18 cellular contexts compared by ENCODE assay signal in genomic region chr10:70830185-70830584, GRCh38. TPM values are rescaled to one million over a fixed set of nuclear protein-coding genes. Genes with fewer than 3 reads are reported as not detected.
DNase-seq lines count a peak whose midpoint lies in the region; ATAC-seq and TF ChIP-seq lines count a peak whose summit lies in the region.
"Had no signal": no experiment of that assay in that cellular context is flagged by ENCODE, and none has a peak within 500 bp of the region (broad histone marks: within the 10 kb centered on the region; RNA-seq: fewer than 3 reads in every experiment).

No MANE protein-coding gene starts in this region.

- H3K9me1 ChIP-seq in IMR-90 (ENCODE audit: insufficient read depth, low read length) = peaks cover 6% of the 10 kb centered on the region; the same call in 1 of the 2 replicates

- H3K27me3 ChIP-seq in IMR-90 (ENCODE audit: control insufficient read depth, insufficient read depth, low read length) (no peaks in the 10 kb centered on the region), vagina (no peaks in the 10 kb centered on the region)

- no peak for TF ChIP-seq RAD21 in IMR-90 (IDR thresholded peaks at IDR 0.05; ENCODE audit: low read length)

- in situ Hi-C loops in IMR-90 (cut with MboI; ENCODE audit: low sequenced_read_pairs) = no loop called here

- WGBS in IMR-90 (ENCODE audit: extremely low coverage in 2 of 2, insufficient read length in 1 of 2), 2 experiments = no CpG with 5 or more reads among the region's 3 CpGs

- no peak overlapping the region for H4K8ac ChIP-seq in IMR-90 (ENCODE audit: low read depth in 2 of 2, low read length in 2 of 2)

- peaks cover 87% of the 10 kb centered on the region for H3K4me1 Mint-ChIP-seq in activated naive CD8-positive, alpha-beta T cell treated with anti-CD3 and anti-CD28 coated beads, Interleukin-2, amount 50 U/mL, for 24 hours

- intact Hi-C loops in IMR-90 (cut with micrococcal nuclease) = no loop called here
- intact Hi-C loops in vagina (cut with DNase I) = no loop called here

- H3K79me1 ChIP-seq in IMR-90 (ENCODE audit: low read depth in 1 of 2, low read length in 2 of 2) = peaks cover 43 to 68% of the 10 kb centered on the region in 2 experiments

- no peak overlapping the region for H3K9ac ChIP-seq in IMR-90 (ENCODE audit: low read depth, low read length)

- H3K27ac ChIP-seq in IMR-90 (ENCODE audit: insufficient read depth, low read length) = no peak overlapping the region
- no peak overlapping the region for H3K27ac ChIP-seq in vagina
- H3K27ac ChIP-seq: prostate gland had no signal

- no peaks in the 10 kb centered on the region for H3K9me3 Mint-ChIP-seq in activated naive CD8-positive, alpha-beta T cell treated with anti-CD3 and anti-CD28 coated beads, Interleukin-2, amount 50 U/mL, for 24 hours
- H3K9me3 Mint-ChIP-seq: activated naive CD8-positive, alpha-beta T cell treated with anti-CD3 and anti-CD28 coated beads, Interleukin-2, amount 10 ng/mL, durations not matched to agents 7 days and 5 days had no signal

- no peak overlapping the region for H4K91ac ChIP-seq in IMR-90 (ENCODE audit: insufficient read depth, low read depth, low read length)

- no peak overlapping the region for H3K18ac ChIP-seq in IMR-90 (ENCODE audit: low read depth, low read length)

- peaks cover 5% of the 10 kb centered on the region for H3K36me3 ChIP-seq in IMR-90 (ENCODE audit: control insufficient read depth, insufficient read depth, low read length)
- no peaks in the 10 kb centered on the region for H3K36me3 ChIP-seq in vagina
- H3K36me3 ChIP-seq: prostate gland had no signal

- H3K4ac ChIP-seq in IMR-90 (ENCODE audit: low read depth, low read length) = no peak overlapping the region

- no peak overlapping the region for H2BK120ac ChIP-seq in IMR-90 (ENCODE audit: low read depth, low read length)

- no peak overlapping the region for H2BK15ac ChIP-seq in IMR-90 (ENCODE audit: low read depth, low read length)

- no peak overlapping the region for H3K56ac ChIP-seq in IMR-90 (ENCODE audit: extremely low read depth, insufficient read depth, low read length)

- no peak overlapping the region for H3K4me3 ChIP-seq in IMR-90 (ENCODE audit: insufficient read depth, low read depth, low read length)
- no peak overlapping the region for H3K4me3 ChIP-seq in vagina
- H3K4me3 ChIP-seq: prostate gland had no signal

- no peak for TF ChIP-seq POLR2A in IMR-90 (IDR thresholded peaks at IDR 0.05; ENCODE audit: low read depth, low read length)
- no peak for TF ChIP-seq POLR2A in vagina (IDR thresholded peaks at IDR 0.05)

- no peak overlapping the region for H3K4me3 Mint-ChIP-seq in activated naive CD8-positive, alpha-beta T cell treated with anti-CD3 and anti-CD28 coated beads, Interleukin-2, amount 50 U/mL, for 24 hours
- H3K4me3 Mint-ChIP-seq: activated naive CD8-positive, alpha-beta T cell treated with anti-CD3 and anti-CD28 coated beads, Interleukin-2, amount 10 ng/mL, durations not matched to agents 7 days and 5 days had no signal

- CTCF ChIA-PET in IMR-90 (lab: Yijun Ruan, JAX) = no interaction called here

- ATAC-seq in IMR-90 (ENCODE audit: low read depth) = no peak
- no peak for ATAC-seq in activated naive CD8-positive, alpha-beta T cell treated with anti-CD3 and anti-CD28 coated beads, Interleukin-2, amount 50 U/mL, for 24 hours
- ATAC-seq in GM18873 (IDR thresholded peaks at IDR 0.05; ENCODE audit: low FRiP score, unreplicated experiment) = no peak

- H2AK9ac ChIP-seq in IMR-90 (replicated peaks; ENCODE audit: low read depth, low read length, poor library complexity) = no peak overlapping the region

- H3K23ac ChIP-seq in IMR-90 (ENCODE audit: low read depth, low read length) = 0 out of 2 replicates have a peak overlapping the region, but pooled peaks have one; percentile 27

- POLR2A ChIA-PET in IMR-90 (lab: Charles Lee; ENCODE audit: unreplicated experiment) = no interaction called here

- peak overlapping the region; percentile 0 for H3K27ac Mint-ChIP-seq in activated naive CD8-positive, alpha-beta T cell treated with anti-CD3 and anti-CD28 coated beads, Interleukin-2, amount 50 U/mL, for 24 hours
- H3K27ac Mint-ChIP-seq: activated naive CD8-positive, alpha-beta T cell treated with anti-CD3 and anti-CD28 coated beads, Interleukin-2, amount 10 ng/mL, durations not matched to agents 7 days and 5 days had no signal

- H3K27me3 Mint-ChIP-seq in activated naive CD8-positive, alpha-beta T cell treated with anti-CD3 and anti-CD28 coated beads, Interleukin-2, amount 50 U/mL, for 24 hours = no peaks in the 10 kb centered on the region
- H3K27me3 Mint-ChIP-seq: activated naive CD8-positive, alpha-beta T cell treated with anti-CD3 and anti-CD28 coated beads, Interleukin-2, amount 10 ng/mL, durations not matched to agents 7 days and 5 days had no signal

- H3K4me1 ChIP-seq in IMR-90 (ENCODE audit: control insufficient read depth, insufficient read depth, low read length) (peaks cover 26% of the 10 kb centered on the region), vagina (peaks cover 26% of the 10 kb centered on the region)
- H3K4me1 ChIP-seq: prostate gland had no signal

- no peaks in the 10 kb centered on the region for H3K9me3 ChIP-seq in IMR-90 (ENCODE audit: control insufficient read depth, insufficient read depth, low read length)
- no peaks in the 10 kb centered on the region for H3K9me3 ChIP-seq in vagina
- H3K9me3 ChIP-seq: prostate gland had no signal

- no peak overlapping the region for H3K14ac ChIP-seq in IMR-90 (replicated peaks; ENCODE audit: low read depth, low read length)

- BruUV-seq in IMR-90 (replicated peaks; lab: Mats Ljungman, UMichigan) = no TSS peak

- H3K36me3 Mint-ChIP-seq in activated naive CD8-positive, alpha-beta T cell treated with anti-CD3 and anti-CD28 coated beads, Interleukin-2, amount 50 U/mL, for 24 hours (ENCODE audit: low read depth) = peaks cover 60% of the 10 kb centered on the region

- no peak overlapping the region; the same call in 1 of the 2 replicates for H4K5ac ChIP-seq in IMR-90 (ENCODE audit: low read depth, low read length)

- dilution Hi-C loops in IMR-90 (cut with HindIII; ENCODE audit: low sequenced_read_pairs, unreplicated experiment) = no loop called here

- no peak overlapping the region for H2BK20ac ChIP-seq in IMR-90 (ENCODE audit: low read depth, low read length)

- TF ChIP-seq CTCF in IMR-90 (conservative IDR thresholded peaks at IDR 0.05; ENCODE audit: low read depth, low read length) = no peak
- no peak for TF ChIP-seq CTCF in vagina (IDR thresholded peaks at IDR 0.05)

- no peak overlapping the region for H2AK5ac ChIP-seq in IMR-90 (ENCODE audit: low read depth, low read length)

- peak; percentile 10 for DNase-seq in DMS53 treated with DMSO at 0.1 percent for 48 hours (lab: John Stamatoyannopoulos, UW; ENCODE audit: unreplicated experiment)
- DNase-seq in IMR-90 = no peak
- DNase-seq in activated naive CD8-positive, alpha-beta T cell treated with anti-CD3 and anti-CD28 coated beads, Interleukin-2, amount 50 U/mL, for 24 hours = no peak
- DNase-seq in mucosa of gallbladder (ENCODE audit: low spot score) = peak; percentile 13
- DNase-seq in vagina (ENCODE audit: extremely low spot score in 2 of 2) = no peak
- DNase-seq in glomerular visceral epithelial cell (ENCODE audit: extremely low spot score) = no peak
- DNase-seq in dedifferentiated amniotic fluid mesenchymal stem cell (ENCODE audit: extremely low spot score) = no peak
- DNase-seq: activated CD4-positive, alpha-beta T cell treated with anti-CD3 and anti-CD28 coated beads, Interleukin-2, amount 50 U/mL, for 48 hours; activated naive CD8-positive, alpha-beta T cell treated with anti-CD3 and anti-CD28 coated beads, Interleukin-2, amount 10 ng/mL, durations not matched to agents 7 days and 5 days; cerebellar nuclear complex; EL; NCI-H1417 treated with DMSO at 0.1 percent for 48 hours; NCI-H446 treated with DMSO at 0.1 percent for 48 hours; stimulated activated CD4-positive, alpha-beta T cell treated with anti-CD3 and anti-CD28 coated beads, Interleukin-2, amount 100 ng/mL, for 24 hours; T-helper 2 cell had no signal

- no peak overlapping the region for H2AFZ ChIP-seq in IMR-90 (replicated peaks; ENCODE audit: low read length, poor library complexity)

- H4K20me1 ChIP-seq in IMR-90 (ENCODE audit: insufficient read depth, low read length) = no peaks in the 10 kb centered on the region; the same call in none of the 2 replicates

- H3K4me2 ChIP-seq in IMR-90 (ENCODE audit: low read depth, low read length) = no peak overlapping the region

- no peak overlapping the region for H2BK5ac ChIP-seq in IMR-90 (ENCODE audit: low read depth, low read length, poor library complexity, severe bottlenecking)

TF ChIP-seq in IMR-90, 13 proteins besides CTCF, POLR2A, EP300 and RAD21 (continues in another document):
- no peak for TF ChIP-seq CEBPB (IDR thresholded peaks at IDR 0.05; ENCODE audit: low read depth, low read length)
- TF ChIP-seq SMC3 (IDR thresholded peaks at IDR 0.05; ENCODE audit: low read depth, low read length) = no peak
- no peak for TF ChIP-seq BHLHE40 (IDR thresholded peaks at IDR 0.05; ENCODE audit: low read depth, low read length)
- no peak for TF ChIP-seq MAZ (IDR thresholded peaks at IDR 0.05; ENCODE audit: borderline replicate concordance, low read depth, low read length)
- no peak for TF ChIP-seq CHD1 (IDR thresholded peaks at IDR 0.05; ENCODE audit: low read depth, low read length)
- TF ChIP-seq NFE2L2 (IDR thresholded peaks at IDR 0.05; ENCODE audit: low read depth, low read length) = no peak
- TF ChIP-seq RCOR1 (IDR thresholded peaks at IDR 0.05; ENCODE audit: insufficient replicate concordance, low read length) = no peak
- TF ChIP-seq MXI1 (IDR thresholded peaks at IDR 0.05; ENCODE audit: borderline replicate concordance, low read depth, low read length) = no peak
- TF ChIP-seq RFX5 (IDR thresholded peaks at IDR 0.05; ENCODE audit: low read depth, low read length) = no peak
- TF ChIP-seq FOS (IDR thresholded peaks at IDR 0.05; ENCODE audit: low read depth, low read length) = no peak

RNA-seq across cellular contexts. Expression of gene SGPL1, which starts 14.4 kb away (rescaled TPM):
- 26.7 and 27.5 TPM in 2 replicates for total RNA-seq in IMR-90 (2012; rRNA removed)
- polyA plus RNA-seq in IMR-90 (2012; rRNA removed) = 9.4 and 12.2 TPM in 2 replicates
- 6.0 and 7.9 TPM in 2 replicates for polyA plus RNA-seq in IMR-90 (2012; cell fraction: cytosol; rRNA removed)
- polyA plus RNA-seq in IMR-90 (2012; cell fraction: nucleus; rRNA removed; ENCODE audit: low replicate concordance) = 8.9 and 27.3 TPM in 2 replicates
- total RNA-seq in mucosa of gallbladder = 64.0 TPM
- 33.1 TPM for total RNA-seq in vagina

RNA-seq across cellular contexts. Expression of gene TBATA, which starts 45.0 kb away (rescaled TPM):
- not detected in 2 replicates for total RNA-seq in IMR-90 (2012; rRNA removed)
- polyA plus RNA-seq in IMR-90 (2012; rRNA removed) = not detected in 2 replicates
- polyA plus RNA-seq in IMR-90 (2012; cell fraction: cytosol; rRNA removed) = not detected in 2 replicates
- not detected in 2 replicates for polyA plus RNA-seq in IMR-90 (2012; cell fraction: nucleus; rRNA removed; ENCODE audit: low replicate concordance)
- not detected for total RNA-seq in mucosa of gallbladder
- not detected for total RNA-seq in vagina
- total RNA-seq: activated naive CD8-positive, alpha-beta T cell treated with anti-CD3 and anti-CD28 coated beads, Interleukin-2, amount 10 ng/mL, durations not matched to agents 7 days and 5 days had no signal
- polyA plus RNA-seq: BJ had no signal

RNA-seq across cellular contexts. Expression of gene PCBD1, which starts 58.2 kb away (rescaled TPM):
- total RNA-seq in IMR-90 (2012; rRNA removed) (15.8 and 17.8 TPM in 2 replicates), mucosa of gallbladder (142 TPM), vagina (36.8 TPM)
- polyA plus RNA-seq in IMR-90 (2012; rRNA removed) = 31.6 and 33.1 TPM in 2 replicates
- 21.7 and 49.0 TPM in 2 replicates for polyA plus RNA-seq in IMR-90 (2012; cell fraction: cytosol; rRNA removed)
- 10.9 and 17.4 TPM in 2 replicates for polyA plus RNA-seq in IMR-90 (2012; cell fraction: nucleus; rRNA removed; ENCODE audit: low replicate concordance)

Comparison
In these comparisons a context has a peak if more than half of its experiments do, and no peak if none do; other contexts are left out.
1. DNase-seq: peak in DMS53 treated with DMSO at 0.1 percent for 48 hours (single experiment) and mucosa of gallbladder (single experiment); none in IMR-90 (single experiment), activated naive CD8-positive, alpha-beta T cell treated with anti-CD3 and anti-CD28 coated beads, Interleukin-2, amount 50 U/mL, for 24 hours (single experiment), vagina (0 of 2), glomerular visceral epithelial cell (single experiment) and dedifferentiated amniotic fluid mesenchymal stem cell (single experiment).